Comparison of ENCODE assay signal across 26 cellular contexts in the genomic region with DNA sequence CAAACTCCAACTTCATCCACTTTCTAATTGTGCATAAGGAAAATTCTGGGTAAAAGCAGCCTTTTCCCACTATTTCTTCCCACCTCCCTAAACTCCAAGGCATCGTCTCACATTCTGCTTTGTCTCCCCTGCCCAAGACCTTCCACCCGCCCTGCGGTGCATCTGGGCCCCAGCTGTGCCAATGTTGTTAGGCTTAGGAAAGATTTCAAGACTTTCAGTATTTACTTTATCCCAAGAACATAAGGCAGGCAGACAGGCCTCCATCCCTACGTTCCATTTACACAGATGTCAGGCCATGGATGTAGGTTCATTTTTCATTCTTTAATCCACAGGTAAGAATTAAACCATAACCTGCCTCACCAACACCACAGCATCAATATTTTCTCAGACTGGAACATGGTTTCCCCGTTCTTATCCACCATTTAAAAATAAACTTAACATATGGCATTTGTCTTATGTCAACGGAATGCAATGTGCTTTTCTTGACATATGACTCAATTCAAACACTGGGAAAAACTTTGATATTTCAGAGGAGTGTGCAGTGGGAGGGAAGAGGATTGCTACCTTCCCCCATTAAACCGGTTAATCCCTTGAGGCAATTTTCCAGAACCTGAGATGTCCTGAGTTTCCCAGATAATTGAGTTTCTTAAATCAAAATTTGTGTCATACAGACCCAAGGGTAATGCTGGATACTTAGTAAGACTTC.
A peak's percentile ranks its signal among the peaks of the same experiment; 100 is the strongest.
DNase-seq lines count a peak whose midpoint lies in the region; ATAC-seq and TF ChIP-seq lines count a peak whose summit lies in the region.
"Had no signal": no experiment of that assay in that cellular context is flagged by ENCODE, and none has a peak within 500 bp of the region (broad histone marks: within the 10 kb centered on the region; RNA-seq: fewer than 3 reads in every experiment).

No MANE protein-coding gene starts in this region.

- no peak overlapping the region for H3K27ac ChIP-seq in neural progenitor cell
- H3K27ac ChIP-seq: tibial nerve had no signal

- H3K27me3 ChIP-seq in adipocyte (replicated peaks; ENCODE audit: control insufficient read depth, insufficient read depth, low read length) (no peaks in the 10 kb centered on the region), neural progenitor cell (no peaks in the 10 kb centered on the region)
- H3K27me3 ChIP-seq: tibial nerve had no signal

- no peak overlapping the region for H3K4me3 Mint-ChIP-seq in neural progenitor cell
- H3K4me3 Mint-ChIP-seq: CD8-positive, alpha-beta T cell; GM23338; nephron progenitor cell had no signal

- H3K9ac ChIP-seq in adipocyte (ENCODE audit: low read length) (no peak overlapping the region), neural progenitor cell (no peak overlapping the region)

- H3K27ac Mint-ChIP-seq in neural progenitor cell: no peak overlapping the region
- H3K27ac Mint-ChIP-seq: CD8-positive, alpha-beta T cell; GM23338; nephron progenitor cell had no signal

- TF ChIP-seq CTCF in AG10803 (conservative IDR thresholded peaks at IDR 0.05; ENCODE audit: low read length) (no peak), fibroblast of mammary gland (conservative IDR thresholded peaks at IDR 0.05; ENCODE audit: control insufficient read depth, insufficient read depth, low read depth, low read length) (no peak), neural progenitor cell (IDR thresholded peaks at IDR 0.05) (no peak)

- no peaks in the 10 kb centered on the region for H3K27me3 Mint-ChIP-seq in neural progenitor cell (ENCODE audit: insufficient read depth, low read depth)

- H3K9me3 ChIP-seq in adipocyte (ENCODE audit: control insufficient read depth, low read length) (no peaks in the 10 kb centered on the region), neural progenitor cell (ENCODE audit: low read depth) (no peaks in the 10 kb centered on the region)

- H3K9me3 Mint-ChIP-seq in neural progenitor cell: no peaks in the 10 kb centered on the region
- H3K9me3 Mint-ChIP-seq: CD8-positive, alpha-beta T cell; GM23338; nephron progenitor cell had no signal

- peak overlapping the region; percentile 1 for H2AFZ ChIP-seq in neural progenitor cell (replicated peaks)

- H3K4me3 ChIP-seq in AG10803 (ENCODE audit: low read length): no peak overlapping the region
- no peak overlapping the region for H3K4me3 ChIP-seq in adipocyte (ENCODE audit: low read length)
- H3K4me3 ChIP-seq in fibroblast of mammary gland (ENCODE audit: control insufficient read depth, low read depth, low read length): no peak overlapping the region
- no peak overlapping the region for H3K4me3 ChIP-seq in neural progenitor cell
- H3K4me3 ChIP-seq: GM23338, tibial nerve had no signal

- H3K4me2 ChIP-seq in neural progenitor cell: no peak overlapping the region
- H3K4me2 ChIP-seq: GM23338 had no signal

- H3K36me3 Mint-ChIP-seq in neural progenitor cell: no peaks in the 10 kb centered on the region
- H3K36me3 Mint-ChIP-seq: CD8-positive, alpha-beta T cell had no signal

- no peak for ATAC-seq in HG03196 (IDR thresholded peaks at IDR 0.05; ENCODE audit: unreplicated experiment)
- no peak for ATAC-seq in HG02884 (IDR thresholded peaks at IDR 0.05; ENCODE audit: unreplicated experiment)
- ATAC-seq: CD8-positive, alpha-beta T cell; GM23338; stimulated activated naive CD8-positive, alpha-beta T cell treated with anti-CD3 and anti-CD28 coated beads, Interleukin-15, Interleukin-2, amounts not matched to agents 100 U/mL and 50 U/mL, for 24 hours had no signal

- no peaks in the 10 kb centered on the region for H3K79me2 ChIP-seq in neural progenitor cell (ENCODE audit: low read depth)

- no peaks in the 10 kb centered on the region for H3K4me1 ChIP-seq in adipocyte (ENCODE audit: control insufficient read depth, insufficient read depth, low read length)
- peaks cover 7% of the 10 kb centered on the region for H3K4me1 ChIP-seq in neural progenitor cell
- H3K4me1 ChIP-seq: tibial nerve had no signal

- peaks cover 4% of the 10 kb centered on the region for H3K4me1 Mint-ChIP-seq in neural progenitor cell
- H3K4me1 Mint-ChIP-seq: nephron progenitor cell had no signal

- H4K20me1 ChIP-seq in neural progenitor cell (ENCODE audit: low read depth): no peaks in the 10 kb centered on the region

- peak; percentile 43 for DNase-seq in AG10803 (ENCODE audit: low read depth)
- peak; percentile 76 for DNase-seq in adipocyte (ENCODE audit: low read depth)
- peak; percentile 54 for DNase-seq in fibroblast of mammary gland (ENCODE audit: low read depth)
- DNase-seq in neural progenitor cell (ENCODE audit: low spot score): no peak
- no peak for DNase-seq in activated CD4-positive, CD25-positive, alpha-beta regulatory T cell (lab: John Stamatoyannopoulos, UW)
- no peak for DNase-seq in stimulated activated CD4-positive, alpha-beta T cell treated with anti-CD3 and anti-CD28 coated beads, Interleukin-1b, Interleukin-23, amount 100 ng/mL, for 48 hours
- DNase-seq: ACHN; activated CD4-positive, alpha-beta T cell treated with anti-CD3 and anti-CD28 coated beads, Interleukin-2, amount 50 U/mL, for 4 hours; activated naive CD4-positive, alpha-beta T cell treated with anti-CD3 and anti-CD28 coated beads, Interleukin-2, amount 50 U/mL, for 16 hours; activated T-cell treated with anti-CD3 and anti-CD28 coated beads for 4 hours; CD8-positive, alpha-beta T cell; DMS79 treated with DMSO at 0.1 percent for 48 hours; erythroblast; Karpas-422; mesendoderm; NCI-H1048; NCI-H2081 treated with DMSO at 0.1 percent for 48 hours; NCI-H510A treated with DMSO at 0.1 percent for 48 hours; nephron progenitor cell; retina; SHP77 treated with DMSO at 0.1 percent for 48 hours; stimulated activated naive CD8-positive, alpha-beta T cell treated with anti-CD3 and anti-CD28 coated beads, Interleukin-15, Interleukin-2, amounts not matched to agents 100 U/mL and 50 U/mL, for 24 hours had no signal

- no peaks in the 10 kb centered on the region for H3F3A ChIP-seq in neural progenitor cell (ENCODE audit: low read depth)

- H3K36me3 ChIP-seq in adipocyte (ENCODE audit: control insufficient read depth, insufficient read depth, low read length, severe bottlenecking) (no peaks in the 10 kb centered on the region), neural progenitor cell (no peaks in the 10 kb centered on the region)
- H3K36me3 ChIP-seq: tibial nerve had no signal

Comparison
In these comparisons a context has a peak if more than half of its experiments do, and no peak if none do; other contexts are left out.
1. DNase-seq: peak in AG10803 (single experiment), adipocyte (single experiment) and fibroblast of mammary gland (single experiment); none in neural progenitor cell (single experiment), activated CD4-positive, CD25-positive, alpha-beta regulatory T cell (0 of 4) and stimulated activated CD4-positive, alpha-beta T cell treated with anti-CD3 and anti-CD28 coated beads, Interleukin-1b, Interleukin-23, amount 100 ng/mL, for 48 hours (single experiment).